ENCODE assay signal across 1 cellular context in genomic region chr7:137989127-137989526, GRCh38.
TF ChIP-seq lines count a peak whose summit lies in the region.

No MANE protein-coding gene starts in this region.

TF ChIP-seq in GM12878, 131 proteins besides CTCF, POLR2A, EP300 and RAD21:
- TF ChIP-seq KLF5 (IDR thresholded peaks at IDR 0.05; ENCODE audit: partially characterized antibody) = no peak
- no peak for TF ChIP-seq SPI1 (IDR thresholded peaks at IDR 0.05; ENCODE audit: borderline replicate concordance, insufficient read depth, low read depth, low read length)
- peak; percentile 30; the same call in 1 of the 2 replicates for TF ChIP-seq MLLT1 (IDR thresholded peaks at IDR 0.05)
- TF ChIP-seq ELK1 (IDR thresholded peaks at IDR 0.05; ENCODE audit: low read depth, low read length) = no peak
- TF ChIP-seq RBBP5 (conservative IDR thresholded peaks at IDR 0.05) = no peak
- no peak for TF ChIP-seq ZBTB11 (CRISPR knock-in tag; IDR thresholded peaks at IDR 0.05)
- TF ChIP-seq BACH1 (IDR thresholded peaks at IDR 0.05; ENCODE audit: borderline replicate concordance) = no peak
- no peak for TF ChIP-seq CHD1 (IDR thresholded peaks at IDR 0.05; ENCODE audit: low read depth, low read length)
